8 cellular contexts compared by ENCODE assay signal in genomic region chr22:19121631-19122142, GRCh38. TPM values are rescaled to one million over a fixed set of nuclear protein-coding genes. Genes with fewer than 3 reads are reported as not detected.
DNase-seq lines count a peak whose midpoint lies in the region; ATAC-seq and TF ChIP-seq lines count a peak whose summit lies in the region.

No MANE protein-coding gene starts in this region.

- H3K4me1 ChIP-seq in body of pancreas (peaks cover 52% of the 10 kb centered on the region), iPS-18a (ENCODE audit: control insufficient read depth, low read depth, low read length) (peaks cover 12% of the 10 kb centered on the region), gastrocnemius medialis (peaks cover 48 to 53% of the 10 kb centered on the region in 2 donors)

- WGBS in body of pancreas, 2 donors, result 0% methylated on average over 46 of the region's 47 CpGs; no CpG with 5 or more reads in 1 of the 2 donors

- ATAC-seq in GM18909 (IDR thresholded peaks at IDR 0.05; ENCODE audit: poor library complexity, unreplicated experiment), result peak; percentile 23
- ATAC-seq in HG03280 (IDR thresholded peaks at IDR 0.05; ENCODE audit: unreplicated experiment), result peak; percentile 10
- ATAC-seq in body of pancreas, result peak; percentile 45
- peak; percentile 70 to 75 for ATAC-seq in gastrocnemius medialis

- H3K9ac ChIP-seq in iPS-18a (ENCODE audit: low read length), result peak overlapping the region; percentile 70

- intact Hi-C loops in body of pancreas (cut with DNase I), result no loop called here
- intact Hi-C loops in gastrocnemius medialis (cut with DNase I; ENCODE audit: low total_unique reads), result loop anchor here (1.0 to 5.0 kb wide), 5 partner anchors 12 to 357 kb away; partner anchors contain the start of genes CDC45, CLTCL1, ESS2 and HIRA

- peak overlapping the region; percentile 64 for H3K4me3 ChIP-seq in AG09309 (ENCODE audit: control insufficient read depth, low read depth, low read length)
- H3K4me3 ChIP-seq in body of pancreas, result peak overlapping the region; percentile 58 to 83
- peak overlapping the region; percentile 92 for H3K4me3 ChIP-seq in iPS-18a (ENCODE audit: low read length)
- H3K4me3 ChIP-seq in gastrocnemius medialis, result peak overlapping the region; percentile 76 to 97 (median 86)

- H3K27me3 ChIP-seq in body of pancreas (no peaks in the 10 kb centered on the region), iPS-18a (ENCODE audit: control insufficient read depth, insufficient read depth, low read length) (no peaks in the 10 kb centered on the region), gastrocnemius medialis (no peaks in the 10 kb centered on the region)

- H3K27ac ChIP-seq in body of pancreas, result peak overlapping the region; percentile 94 to 99 (median 98)
- no peak overlapping the region for H3K27ac ChIP-seq in iPS-18a (ENCODE audit: low read length)
- H3K27ac ChIP-seq in gastrocnemius medialis, result peak overlapping the region; percentile 91 to 99 (median 97)

- H3K36me3 ChIP-seq in body of pancreas (replicated peaks in 1 of 2; ENCODE audit: insufficient read depth in 1 of 2, low read depth in 2 of 2) (no peaks in the 10 kb centered on the region), iPS-18a (ENCODE audit: control insufficient read depth, low read depth, low read length) (peaks cover 4% of the 10 kb centered on the region), gastrocnemius medialis (no peaks in the 10 kb centered on the region)

- H3K9me3 ChIP-seq in body of pancreas (no peaks in the 10 kb centered on the region), iPS-18a (ENCODE audit: control insufficient read depth, low read depth, low read length) (no peaks in the 10 kb centered on the region), gastrocnemius medialis (no peaks in the 10 kb centered on the region)

- TF ChIP-seq POLR2A in body of pancreas (IDR thresholded peaks at IDR 0.05), result peak in 2 of 3 donors; percentile 58 to 62
- TF ChIP-seq POLR2A in gastrocnemius medialis (IDR thresholded peaks at IDR 0.05), result peak; percentile 31 to 56

- no peak for TF ChIP-seq CTCF in AG09309 (IDR thresholded peaks at IDR 0.05; ENCODE audit: control insufficient read depth, insufficient read depth, low read depth, low read length, missing control alignments)
- no peak for TF ChIP-seq CTCF in body of pancreas (IDR thresholded peaks at IDR 0.05)
- no peak for TF ChIP-seq CTCF in gastrocnemius medialis (IDR thresholded peaks at IDR 0.05 in 4 of 5, conservative IDR thresholded peaks at IDR 0.05 in 1 of 5)

- no peak for DNase-seq in AG09309 (ENCODE audit: low read depth)
- DNase-seq in RKO (ENCODE audit: low spot score), result peak; percentile 54
- DNase-seq in body of pancreas, result peak; percentile 74 to 81 (median 78)
- DNase-seq in gastrocnemius medialis, result peak; percentile 81 to 95
- DNase-seq in GM19240 (ENCODE audit: insufficient read length, low spot score), result no peak

- in situ Hi-C loops in gastrocnemius medialis (cut with MboI; ENCODE audit: low sequenced_read_pairs in 4 of 4), result no loop called here

RNA-seq across cellular contexts. Expression of gene DGCR2, which starts 0.5 kb away (rescaled TPM):
- total RNA-seq in body of pancreas, result 10 to 100 TPM; 43.8 to 89.3 TPM
- total RNA-seq in gastrocnemius medialis, result 10 to 100 TPM; 30.0 to 72.7 (median 43.5) TPM

RNA-seq across cellular contexts. Expression of gene TSSK2, which starts 9.4 kb away (rescaled TPM):
- total RNA-seq in body of pancreas (under 1 TPM in 1 of 2 donors, not detected in 1; 0.33 TPM), gastrocnemius medialis (under 1 TPM in 3 of 4 donors, not detected in 1; 0.19 to 0.33 (median 0.25) TPM)

RNA-seq across cellular contexts. Expression of gene ESS2, which starts 22.8 kb away (rescaled TPM):
- total RNA-seq in body of pancreas, result 1 to 10 TPM; 4.6 to 7.3 TPM
- 10 to 100 TPM in 2 of 4 donors, 1 to 10 TPM in 2; 7.5 to 25.3 (median 12.0) TPM for total RNA-seq in gastrocnemius medialis

RNA-seq across cellular contexts. Expression of gene GSC2, which starts 28.4 kb away (rescaled TPM):
- total RNA-seq in body of pancreas (not detected), gastrocnemius medialis (not detected)

RNA-seq across cellular contexts. Expression of gene SLC25A1, which starts 56.8 kb away (rescaled TPM):
- total RNA-seq in body of pancreas (10 to 100 TPM; 39.7 to 87.0 TPM), gastrocnemius medialis (10 to 100 TPM; 10.5 to 16.6 (median 13.5) TPM)

Comparison
In these comparisons a context has a peak if more than half of its experiments do, and no peak if none do; other contexts are left out.
1. DNase-seq: peak in RKO (single experiment), body of pancreas (4 of 4) and gastrocnemius medialis (2 of 2); none in AG09309 (single experiment) and GM19240 (single experiment).
2. ATAC-seq: peak in every context shown above with its lines; median percentile 72 in gastrocnemius medialis; 45 in body of pancreas; 23 in GM18909; 10 in HG03280.
3. Peak in every context shown above with its lines, with median percentiles within 50 percentile points of each other: H3K4me3 ChIP-seq.